Comparison of ENCODE assay signal across 16 cellular contexts in the genomic region with DNA sequence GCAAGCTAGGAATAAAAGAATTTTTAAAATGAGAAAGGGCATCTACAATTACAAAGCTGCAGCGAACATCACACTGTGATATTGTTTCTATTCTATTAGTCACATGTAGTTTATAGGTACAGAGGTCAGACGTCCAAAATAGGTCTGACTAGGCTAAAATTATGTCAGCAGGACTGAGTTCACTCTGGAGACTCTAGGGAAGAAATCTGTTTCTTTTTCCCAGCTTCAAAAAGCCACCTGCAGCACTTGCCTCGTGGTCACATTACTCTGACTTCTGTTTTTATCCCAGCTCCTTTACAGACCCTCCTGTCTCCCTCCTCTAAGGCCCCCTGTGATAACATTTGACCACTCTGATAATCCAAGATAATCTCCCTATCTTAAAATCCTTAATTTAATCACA.
"Had no signal": no experiment of that assay in that cellular context is flagged by ENCODE, and none has a peak within 500 bp of the region (broad histone marks: within the 10 kb centered on the region; RNA-seq: fewer than 3 reads in every experiment).

No MANE protein-coding gene starts in this region.

- H3K79me2 ChIP-seq: parathyroid adenoma had no signal

- ATAC-seq: activated T-cell treated with anti-CD3 and anti-CD28 coated beads, Interleukin-2, amount 50 U/mL, for 4 hours; sciatic nerve; WTC11 had no signal

- H3K9ac ChIP-seq: parathyroid adenoma had no signal

- H2AFZ ChIP-seq: parathyroid adenoma had no signal

- H3K36me3 ChIP-seq: thoracic aorta had no signal

- H3K9me3 ChIP-seq: thoracic aorta had no signal

- H3K4me3 ChIP-seq: coronary artery, thoracic aorta had no signal

- H3K27ac ChIP-seq: coronary artery, epithelial cell of prostate, parathyroid adenoma, thoracic aorta had no signal

- DNase-seq: activated CD8-positive, alpha-beta memory T cell treated with anti-CD3 and anti-CD28 coated beads, Interleukin-2, amount 50 U/mL, for 48 hours; activated naive CD4-positive, alpha-beta T cell treated with Interleukin-2 at 50 U/mL for 16 hours; activated naive CD8-positive, alpha-beta T cell treated with anti-CD3 and anti-CD28 coated beads for 36 hours; activated T-cell treated with anti-CD3 and anti-CD28 coated beads, Interleukin-2, amount 50 U/mL, for 4 hours; nephron progenitor cell; nucleus accumbens; stimulated activated CD4-positive, alpha-beta T cell treated with anti-CD3 and anti-CD28 coated beads, Interleukin-2, amount 100 ng/mL, for 48 hours; stimulated activated CD8-positive, alpha-beta memory T cell treated with anti-CD3 and anti-CD28 coated beads, Interleukin-4, amount 100 ng/mL, for 48 hours; stimulated activated naive CD4-positive, alpha-beta T cell; T-helper 9 cell had no signal
